Comparison of ENCODE assay signal across 1 cellular context in the genomic region with DNA sequence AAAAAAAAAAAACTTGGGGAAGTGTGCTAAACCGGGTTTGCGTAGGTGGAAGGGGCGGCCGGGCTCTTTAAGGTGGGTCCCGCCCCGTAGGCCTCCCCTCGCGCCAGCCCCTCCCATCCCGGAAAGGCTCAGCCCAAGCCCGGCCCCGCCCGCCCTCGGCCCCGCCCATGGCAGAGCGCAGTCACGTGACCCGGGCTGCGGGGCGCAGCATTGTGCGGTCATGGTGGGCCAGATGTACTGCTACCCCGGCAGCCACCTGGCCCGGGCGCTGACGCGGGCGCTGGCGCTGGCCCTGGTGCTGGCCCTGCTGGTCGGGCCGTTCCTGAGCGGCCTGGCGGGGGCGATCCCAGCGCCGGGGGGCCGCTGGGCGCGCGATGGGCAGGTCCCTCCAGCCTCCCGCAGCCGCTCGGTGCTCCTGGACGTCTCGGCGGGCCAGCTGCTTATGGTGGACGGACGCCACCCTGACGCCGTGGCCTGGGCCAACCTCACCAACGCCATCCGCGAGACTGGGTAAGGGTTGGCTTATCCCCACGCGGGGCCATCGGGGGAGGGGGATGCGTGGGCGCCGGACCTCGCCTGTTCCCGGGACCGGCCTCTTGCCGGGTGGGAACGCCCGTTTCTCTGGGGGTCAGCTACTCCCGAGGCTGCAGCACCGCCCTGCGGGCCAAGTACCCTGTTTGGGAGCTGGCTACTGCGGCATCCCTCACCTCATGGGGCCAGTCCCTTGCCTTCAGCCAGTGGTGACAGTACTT.
TF ChIP-seq lines count a peak whose summit lies in the region.

A gene with protein sequence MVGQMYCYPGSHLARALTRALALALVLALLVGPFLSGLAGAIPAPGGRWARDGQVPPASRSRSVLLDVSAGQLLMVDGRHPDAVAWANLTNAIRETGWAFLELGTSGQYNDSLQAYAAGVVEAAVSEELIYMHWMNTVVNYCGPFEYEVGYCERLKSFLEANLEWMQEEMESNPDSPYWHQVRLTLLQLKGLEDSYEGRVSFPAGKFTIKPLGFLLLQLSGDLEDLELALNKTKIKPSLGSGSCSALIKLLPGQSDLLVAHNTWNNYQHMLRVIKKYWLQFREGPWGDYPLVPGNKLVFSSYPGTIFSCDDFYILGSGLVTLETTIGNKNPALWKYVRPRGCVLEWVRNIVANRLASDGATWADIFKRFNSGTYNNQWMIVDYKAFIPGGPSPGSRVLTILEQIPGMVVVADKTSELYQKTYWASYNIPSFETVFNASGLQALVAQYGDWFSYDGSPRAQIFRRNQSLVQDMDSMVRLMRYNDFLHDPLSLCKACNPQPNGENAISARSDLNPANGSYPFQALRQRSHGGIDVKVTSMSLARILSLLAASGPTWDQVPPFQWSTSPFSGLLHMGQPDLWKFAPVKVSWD (plus strand): TSS at position 207 of the 752 bp plus-strand sequence. CDS start 14 bp downstream, at position 221.

TF ChIP-seq in GM12878, 131 proteins besides CTCF, POLR2A, EP300 and RAD21 (continued from another document and continues in another):
- TF ChIP-seq, protein P1, sequence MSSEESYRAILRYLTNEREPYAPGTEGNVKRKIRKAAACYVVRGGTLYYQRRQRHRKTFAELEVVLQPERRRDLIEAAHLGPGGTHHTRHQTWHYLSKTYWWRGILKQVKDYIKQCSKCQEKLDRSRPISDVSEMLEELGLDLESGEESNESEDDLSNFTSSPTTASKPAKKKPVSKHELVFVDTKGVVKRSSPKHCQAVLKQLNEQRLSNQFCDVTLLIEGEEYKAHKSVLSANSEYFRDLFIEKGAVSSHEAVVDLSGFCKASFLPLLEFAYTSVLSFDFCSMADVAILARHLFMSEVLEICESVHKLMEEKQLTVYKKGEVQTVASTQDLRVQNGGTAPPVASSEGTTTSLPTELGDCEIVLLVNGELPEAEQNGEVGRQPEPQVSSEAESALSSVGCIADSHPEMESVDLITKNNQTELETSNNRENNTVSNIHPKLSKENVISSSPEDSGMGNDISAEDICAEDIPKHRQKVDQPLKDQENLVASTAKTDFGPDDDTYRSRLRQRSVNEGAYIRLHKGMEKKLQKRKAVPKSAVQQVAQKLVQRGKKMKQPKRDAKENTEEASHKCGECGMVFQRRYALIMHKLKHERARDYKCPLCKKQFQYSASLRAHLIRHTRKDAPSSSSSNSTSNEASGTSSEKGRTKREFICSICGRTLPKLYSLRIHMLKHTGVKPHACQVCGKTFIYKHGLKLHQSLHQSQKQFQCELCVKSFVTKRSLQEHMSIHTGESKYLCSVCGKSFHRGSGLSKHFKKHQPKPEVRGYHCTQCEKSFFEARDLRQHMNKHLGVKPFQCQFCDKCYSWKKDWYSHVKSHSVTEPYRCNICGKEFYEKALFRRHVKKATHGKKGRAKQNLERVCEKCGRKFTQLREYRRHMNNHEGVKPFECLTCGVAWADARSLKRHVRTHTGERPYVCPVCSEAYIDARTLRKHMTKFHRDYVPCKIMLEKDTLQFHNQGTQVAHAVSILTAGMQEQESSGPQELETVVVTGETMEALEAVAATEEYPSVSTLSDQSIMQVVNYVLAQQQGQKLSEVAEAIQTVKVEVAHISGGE (CRISPR knock-in tag; IDR thresholded peaks at IDR 0.05), result 0 out of 2 replicates have a peak, but pooled peaks have one; percentile 38
- TF ChIP-seq CREM (IDR thresholded peaks at IDR 0.05; ENCODE audit: low read depth) (peak; percentile 46), SRF (IDR thresholded peaks at IDR 0.05; ENCODE audit: low read depth in 2 of 2, low read length in 2 of 2) (no peak), MYC (IDR thresholded peaks at IDR 0.05; ENCODE audit: insufficient read depth, insufficient read length, insufficient replicate concordance, low read length, severe bottlenecking) (no peak), SMAD1 (IDR thresholded peaks at IDR 0.05; ENCODE audit: low read depth, partially characterized antibody) (no peak), TARDBP (IDR thresholded peaks at IDR 0.05; ENCODE audit: borderline replicate concordance) (no peak), CHD1 (IDR thresholded peaks at IDR 0.05; ENCODE audit: low read depth, low read length) (no peak), BMI1 (IDR thresholded peaks at IDR 0.05; ENCODE audit: borderline replicate concordance) (no peak), ZNF24 (IDR thresholded peaks at IDR 0.05) (no peak), STAT3 (IDR thresholded peaks at IDR 0.05; ENCODE audit: low read depth, low read length) (no peak), MEF2B (IDR thresholded peaks at IDR 0.05; ENCODE audit: partially characterized antibody, poor library complexity, severe bottlenecking) (no peak), SUPT20H (IDR thresholded peaks at IDR 0.05; ENCODE audit: borderline replicate concordance, control insufficient read depth, low read depth, low read length) (no peak), ZNF217 (IDR thresholded peaks at IDR 0.05) (no peak), MTA3 (IDR thresholded peaks at IDR 0.05; ENCODE audit: borderline replicate concordance, low read length) (no peak)
- TF ChIP-seq, protein P2, sequence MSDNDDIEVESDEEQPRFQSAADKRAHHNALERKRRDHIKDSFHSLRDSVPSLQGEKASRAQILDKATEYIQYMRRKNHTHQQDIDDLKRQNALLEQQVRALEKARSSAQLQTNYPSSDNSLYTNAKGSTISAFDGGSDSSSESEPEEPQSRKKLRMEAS (IDR thresholded peaks at IDR 0.05; ENCODE audit: low read depth, low read length), result no peak
- TF ChIP-seq, protein P3, sequence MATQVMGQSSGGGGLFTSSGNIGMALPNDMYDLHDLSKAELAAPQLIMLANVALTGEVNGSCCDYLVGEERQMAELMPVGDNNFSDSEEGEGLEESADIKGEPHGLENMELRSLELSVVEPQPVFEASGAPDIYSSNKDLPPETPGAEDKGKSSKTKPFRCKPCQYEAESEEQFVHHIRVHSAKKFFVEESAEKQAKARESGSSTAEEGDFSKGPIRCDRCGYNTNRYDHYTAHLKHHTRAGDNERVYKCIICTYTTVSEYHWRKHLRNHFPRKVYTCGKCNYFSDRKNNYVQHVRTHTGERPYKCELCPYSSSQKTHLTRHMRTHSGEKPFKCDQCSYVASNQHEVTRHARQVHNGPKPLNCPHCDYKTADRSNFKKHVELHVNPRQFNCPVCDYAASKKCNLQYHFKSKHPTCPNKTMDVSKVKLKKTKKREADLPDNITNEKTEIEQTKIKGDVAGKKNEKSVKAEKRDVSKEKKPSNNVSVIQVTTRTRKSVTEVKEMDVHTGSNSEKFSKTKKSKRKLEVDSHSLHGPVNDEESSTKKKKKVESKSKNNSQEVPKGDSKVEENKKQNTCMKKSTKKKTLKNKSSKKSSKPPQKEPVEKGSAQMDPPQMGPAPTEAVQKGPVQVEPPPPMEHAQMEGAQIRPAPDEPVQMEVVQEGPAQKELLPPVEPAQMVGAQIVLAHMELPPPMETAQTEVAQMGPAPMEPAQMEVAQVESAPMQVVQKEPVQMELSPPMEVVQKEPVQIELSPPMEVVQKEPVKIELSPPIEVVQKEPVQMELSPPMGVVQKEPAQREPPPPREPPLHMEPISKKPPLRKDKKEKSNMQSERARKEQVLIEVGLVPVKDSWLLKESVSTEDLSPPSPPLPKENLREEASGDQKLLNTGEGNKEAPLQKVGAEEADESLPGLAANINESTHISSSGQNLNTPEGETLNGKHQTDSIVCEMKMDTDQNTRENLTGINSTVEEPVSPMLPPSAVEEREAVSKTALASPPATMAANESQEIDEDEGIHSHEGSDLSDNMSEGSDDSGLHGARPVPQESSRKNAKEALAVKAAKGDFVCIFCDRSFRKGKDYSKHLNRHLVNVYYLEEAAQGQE (IDR thresholded peaks at IDR 0.05; ENCODE audit: low read depth, low read length), result peak; percentile 88
- TF ChIP-seq, protein P4, sequence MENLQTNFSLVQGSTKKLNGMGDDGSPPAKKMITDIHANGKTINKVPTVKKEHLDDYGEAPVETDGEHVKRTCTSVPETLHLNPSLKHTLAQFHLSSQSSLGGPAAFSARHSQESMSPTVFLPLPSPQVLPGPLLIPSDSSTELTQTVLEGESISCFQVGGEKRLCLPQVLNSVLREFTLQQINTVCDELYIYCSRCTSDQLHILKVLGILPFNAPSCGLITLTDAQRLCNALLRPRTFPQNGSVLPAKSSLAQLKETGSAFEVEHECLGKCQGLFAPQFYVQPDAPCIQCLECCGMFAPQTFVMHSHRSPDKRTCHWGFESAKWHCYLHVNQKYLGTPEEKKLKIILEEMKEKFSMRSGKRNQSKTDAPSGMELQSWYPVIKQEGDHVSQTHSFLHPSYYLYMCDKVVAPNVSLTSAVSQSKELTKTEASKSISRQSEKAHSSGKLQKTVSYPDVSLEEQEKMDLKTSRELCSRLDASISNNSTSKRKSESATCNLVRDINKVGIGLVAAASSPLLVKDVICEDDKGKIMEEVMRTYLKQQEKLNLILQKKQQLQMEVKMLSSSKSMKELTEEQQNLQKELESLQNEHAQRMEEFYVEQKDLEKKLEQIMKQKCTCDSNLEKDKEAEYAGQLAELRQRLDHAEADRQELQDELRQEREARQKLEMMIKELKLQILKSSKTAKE (IDR thresholded peaks at IDR 0.05; ENCODE audit: low read depth, poor library complexity, severe bottlenecking), result no peak
- TF ChIP-seq, protein P5, sequence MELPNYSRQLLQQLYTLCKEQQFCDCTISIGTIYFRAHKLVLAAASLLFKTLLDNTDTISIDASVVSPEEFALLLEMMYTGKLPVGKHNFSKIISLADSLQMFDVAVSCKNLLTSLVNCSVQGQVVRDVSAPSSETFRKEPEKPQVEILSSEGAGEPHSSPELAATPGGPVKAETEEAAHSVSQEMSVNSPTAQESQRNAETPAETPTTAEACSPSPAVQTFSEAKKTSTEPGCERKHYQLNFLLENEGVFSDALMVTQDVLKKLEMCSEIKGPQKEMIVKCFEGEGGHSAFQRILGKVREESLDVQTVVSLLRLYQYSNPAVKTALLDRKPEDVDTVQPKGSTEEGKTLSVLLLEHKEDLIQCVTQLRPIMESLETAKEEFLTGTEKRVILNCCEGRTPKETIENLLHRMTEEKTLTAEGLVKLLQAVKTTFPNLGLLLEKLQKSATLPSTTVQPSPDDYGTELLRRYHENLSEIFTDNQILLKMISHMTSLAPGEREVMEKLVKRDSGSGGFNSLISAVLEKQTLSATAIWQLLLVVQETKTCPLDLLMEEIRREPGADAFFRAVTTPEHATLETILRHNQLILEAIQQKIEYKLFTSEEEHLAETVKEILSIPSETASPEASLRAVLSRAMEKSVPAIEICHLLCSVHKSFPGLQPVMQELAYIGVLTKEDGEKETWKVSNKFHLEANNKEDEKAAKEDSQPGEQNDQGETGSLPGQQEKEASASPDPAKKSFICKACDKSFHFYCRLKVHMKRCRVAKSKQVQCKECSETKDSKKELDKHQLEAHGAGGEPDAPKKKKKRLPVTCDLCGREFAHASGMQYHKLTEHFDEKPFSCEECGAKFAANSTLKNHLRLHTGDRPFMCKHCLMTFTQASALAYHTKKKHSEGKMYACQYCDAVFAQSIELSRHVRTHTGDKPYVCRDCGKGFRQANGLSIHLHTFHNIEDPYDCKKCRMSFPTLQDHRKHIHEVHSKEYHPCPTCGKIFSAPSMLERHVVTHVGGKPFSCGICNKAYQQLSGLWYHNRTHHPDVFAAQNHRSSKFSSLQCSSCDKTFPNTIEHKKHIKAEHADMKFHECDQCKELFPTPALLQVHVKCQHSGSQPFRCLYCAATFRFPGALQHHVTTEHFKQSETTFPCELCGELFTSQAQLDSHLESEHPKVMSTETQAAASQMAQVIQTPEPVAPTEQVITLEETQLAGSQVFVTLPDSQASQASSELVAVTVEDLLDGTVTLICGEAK (IDR thresholded peaks at IDR 0.05; ENCODE audit: borderline replicate concordance), result no peak
- TF ChIP-seq, protein P6, sequence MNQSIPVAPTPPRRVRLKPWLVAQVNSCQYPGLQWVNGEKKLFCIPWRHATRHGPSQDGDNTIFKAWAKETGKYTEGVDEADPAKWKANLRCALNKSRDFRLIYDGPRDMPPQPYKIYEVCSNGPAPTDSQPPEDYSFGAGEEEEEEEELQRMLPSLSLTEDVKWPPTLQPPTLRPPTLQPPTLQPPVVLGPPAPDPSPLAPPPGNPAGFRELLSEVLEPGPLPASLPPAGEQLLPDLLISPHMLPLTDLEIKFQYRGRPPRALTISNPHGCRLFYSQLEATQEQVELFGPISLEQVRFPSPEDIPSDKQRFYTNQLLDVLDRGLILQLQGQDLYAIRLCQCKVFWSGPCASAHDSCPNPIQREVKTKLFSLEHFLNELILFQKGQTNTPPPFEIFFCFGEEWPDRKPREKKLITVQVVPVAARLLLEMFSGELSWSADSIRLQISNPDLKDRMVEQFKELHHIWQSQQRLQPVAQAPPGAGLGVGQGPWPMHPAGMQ (IDR thresholded peaks at IDR 0.05; ENCODE audit: borderline replicate concordance), result no peak
- TF ChIP-seq, protein P7, sequence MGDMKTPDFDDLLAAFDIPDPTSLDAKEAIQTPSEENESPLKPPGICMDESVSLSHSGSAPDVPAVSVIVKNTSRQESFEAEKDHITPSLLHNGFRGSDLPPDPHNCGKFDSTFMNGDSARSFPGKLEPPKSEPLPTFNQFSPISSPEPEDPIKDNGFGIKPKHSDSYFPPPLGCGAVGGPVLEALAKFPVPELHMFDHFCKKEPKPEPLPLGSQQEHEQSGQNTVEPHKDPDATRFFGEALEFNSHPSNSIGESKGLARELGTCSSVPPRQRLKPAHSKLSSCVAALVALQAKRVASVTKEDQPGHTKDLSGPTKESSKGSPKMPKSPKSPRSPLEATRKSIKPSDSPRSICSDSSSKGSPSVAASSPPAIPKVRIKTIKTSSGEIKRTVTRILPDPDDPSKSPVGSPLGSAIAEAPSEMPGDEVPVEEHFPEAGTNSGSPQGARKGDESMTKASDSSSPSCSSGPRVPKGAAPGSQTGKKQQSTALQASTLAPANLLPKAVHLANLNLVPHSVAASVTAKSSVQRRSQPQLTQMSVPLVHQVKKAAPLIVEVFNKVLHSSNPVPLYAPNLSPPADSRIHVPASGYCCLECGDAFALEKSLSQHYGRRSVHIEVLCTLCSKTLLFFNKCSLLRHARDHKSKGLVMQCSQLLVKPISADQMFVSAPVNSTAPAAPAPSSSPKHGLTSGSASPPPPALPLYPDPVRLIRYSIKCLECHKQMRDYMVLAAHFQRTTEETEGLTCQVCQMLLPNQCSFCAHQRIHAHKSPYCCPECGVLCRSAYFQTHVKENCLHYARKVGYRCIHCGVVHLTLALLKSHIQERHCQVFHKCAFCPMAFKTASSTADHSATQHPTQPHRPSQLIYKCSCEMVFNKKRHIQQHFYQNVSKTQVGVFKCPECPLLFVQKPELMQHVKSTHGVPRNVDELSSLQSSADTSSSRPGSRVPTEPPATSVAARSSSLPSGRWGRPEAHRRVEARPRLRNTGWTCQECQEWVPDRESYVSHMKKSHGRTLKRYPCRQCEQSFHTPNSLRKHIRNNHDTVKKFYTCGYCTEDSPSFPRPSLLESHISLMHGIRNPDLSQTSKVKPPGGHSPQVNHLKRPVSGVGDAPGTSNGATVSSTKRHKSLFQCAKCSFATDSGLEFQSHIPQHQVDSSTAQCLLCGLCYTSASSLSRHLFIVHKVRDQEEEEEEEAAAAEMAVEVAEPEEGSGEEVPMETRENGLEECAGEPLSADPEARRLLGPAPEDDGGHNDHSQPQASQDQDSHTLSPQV (IDR thresholded peaks at IDR 0.05), result no peak
- TF ChIP-seq, protein P8, sequence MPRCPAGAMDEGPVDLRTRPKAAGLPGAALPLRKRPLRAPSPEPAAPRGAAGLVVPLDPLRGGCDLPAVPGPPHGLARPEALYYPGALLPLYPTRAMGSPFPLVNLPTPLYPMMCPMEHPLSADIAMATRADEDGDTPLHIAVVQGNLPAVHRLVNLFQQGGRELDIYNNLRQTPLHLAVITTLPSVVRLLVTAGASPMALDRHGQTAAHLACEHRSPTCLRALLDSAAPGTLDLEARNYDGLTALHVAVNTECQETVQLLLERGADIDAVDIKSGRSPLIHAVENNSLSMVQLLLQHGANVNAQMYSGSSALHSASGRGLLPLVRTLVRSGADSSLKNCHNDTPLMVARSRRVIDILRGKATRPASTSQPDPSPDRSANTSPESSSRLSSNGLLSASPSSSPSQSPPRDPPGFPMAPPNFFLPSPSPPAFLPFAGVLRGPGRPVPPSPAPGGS (IDR thresholded peaks at IDR 0.05; ENCODE audit: borderline replicate concordance, insufficient read depth, low read depth, low read length, poor library complexity, severe bottlenecking), result no peak
